In the genomic region with DNA sequence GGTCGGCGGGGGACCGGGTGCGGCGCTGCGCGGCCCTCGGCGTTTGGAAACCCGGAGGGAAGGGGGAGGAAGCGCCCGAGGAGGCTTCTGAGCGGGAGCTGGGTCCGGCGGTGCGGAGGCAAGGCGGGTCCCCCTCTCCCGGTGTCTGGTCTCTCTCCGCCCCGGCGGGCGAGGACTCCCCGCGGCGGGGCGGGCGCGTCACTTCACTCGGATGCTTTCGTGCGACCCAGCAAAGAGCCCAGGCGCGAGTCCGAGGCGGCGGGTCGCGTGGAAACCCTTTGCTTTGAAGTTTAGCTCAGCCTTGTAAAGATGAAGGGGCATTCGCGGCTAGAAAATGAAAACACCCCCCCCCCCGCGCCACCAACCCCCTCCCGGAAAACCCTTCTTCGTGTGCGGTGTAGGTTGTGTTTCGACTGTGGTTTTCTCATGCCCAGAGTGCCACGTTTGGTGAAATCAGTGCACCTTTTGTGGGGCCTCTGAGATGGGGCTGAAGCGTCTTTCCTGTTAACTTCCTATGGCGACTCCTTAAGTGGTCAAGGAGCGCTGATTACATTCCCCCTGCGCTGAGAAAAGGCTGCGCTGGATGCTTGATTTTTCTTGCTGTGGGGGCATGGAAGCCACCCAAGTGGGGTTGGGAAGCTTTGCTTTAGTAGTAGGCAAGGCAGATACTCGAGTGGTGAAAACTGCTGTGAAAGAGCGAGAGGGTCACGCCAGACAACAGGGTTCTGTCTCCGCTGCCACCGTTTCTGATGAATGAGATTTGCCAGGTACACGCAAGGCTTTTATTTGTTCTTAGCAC, we compare ENCODE assay signal across 8 cellular contexts. TPM values are rescaled to one million over a fixed set of nuclear protein-coding genes. Genes with fewer than 3 reads are reported as not detected.
DNase-seq lines count a peak whose midpoint lies in the region; ATAC-seq, FAIRE-seq and TF ChIP-seq lines count a peak whose summit lies in the region.

No MANE protein-coding gene starts in this region.

- peaks cover 17% of the 10 kb centered on the region for H3K4me1 Mint-ChIP-seq in dendritic cell treated with granulocyte-macrophage colony-stimulating factor and Interleukin-4, amounts not matched to agents 40 ng/mL and 50 ng/mL, for 4 days (ENCODE audit: low read depth)

- H3K4me1 ChIP-seq in SJSA1 (replicated peaks) (peaks cover 28% of the 10 kb centered on the region), left lung (peaks cover 12 to 24% of the 10 kb centered on the region in 2 donors)

- POLR2A ChIA-PET in GM10248 (lab: Yijun Ruan, JAX), result no interaction called here

- H3K9me3 ChIP-seq in SJSA1 (replicated peaks), result no peaks in the 10 kb centered on the region
- no peaks in the 10 kb centered on the region for H3K9me3 ChIP-seq in left lung

- intact Hi-C loops in dendritic cell treated with granulocyte-macrophage colony-stimulating factor and Interleukin-4, amounts not matched to agents 40 ng/mL and 50 ng/mL, for 4 days (cut with micrococcal nuclease), result no loop called here
- intact Hi-C loops in left lung (cut with DNase I), result no loop called here

- H3K36me3 ChIP-seq in SJSA1 (peaks cover 6% of the 10 kb centered on the region), left lung (no peaks in the 10 kb centered on the region)

- CTCF ChIA-PET in GM10248 (lab: Yijun Ruan, JAX), result no interaction called here

- H3K27me3 ChIP-seq in SJSA1 (replicated peaks) (no peaks in the 10 kb centered on the region), left lung (peaks cover 0 to 38% of the 10 kb centered on the region in 2 donors)

- peaks cover 43% of the 10 kb centered on the region for H3K27me3 Mint-ChIP-seq in dendritic cell treated with granulocyte-macrophage colony-stimulating factor and Interleukin-4, amounts not matched to agents 40 ng/mL and 50 ng/mL, for 4 days

- H3K4me3 Mint-ChIP-seq in dendritic cell treated with granulocyte-macrophage colony-stimulating factor and Interleukin-4, amounts not matched to agents 40 ng/mL and 50 ng/mL, for 4 days, result peak overlapping the region; percentile 85

- TF ChIP-seq CTCF in GM10248 (IDR thresholded peaks at IDR 0.05; ENCODE audit: control extremely low read depth, extremely low read depth, low read depth, missing control alignments) (no peak), left lung (IDR thresholded peaks at IDR 0.05) (no peak)

- H3K4me3 ChIP-seq in SJSA1 (peak overlapping the region; percentile 86), left lung (peak overlapping the region; percentile 64 to 91)

- ATAC-seq in HG02981 (IDR thresholded peaks at IDR 0.05; ENCODE audit: unreplicated experiment) (peak; percentile 12), left lung (peak; percentile 57)

- H3K9me3 Mint-ChIP-seq in dendritic cell treated with granulocyte-macrophage colony-stimulating factor and Interleukin-4, amounts not matched to agents 40 ng/mL and 50 ng/mL, for 4 days, result no peaks in the 10 kb centered on the region

- DNase-seq in GM10248 (ENCODE audit: extremely low spot score), result peak; percentile 6
- DNase-seq in SJSA1 (ENCODE audit: low read depth in 1 of 2, low spot score in 2 of 2), result peak; percentile 56 to 66
- DNase-seq in left lung, result no peak
- DNase-seq in stimulated activated CD8-positive, alpha-beta memory T cell treated with anti-CD3 and anti-CD28 coated beads, Interleukin-15, amount 100 ng/mL, for 48 hours (ENCODE audit: low read depth in 2 of 2), result peak; percentile 19 to 21
- DNase-seq in GM19239 (ENCODE audit: insufficient read length, low spot score), result no peak
- no peak for DNase-seq in central memory CD4-positive, alpha-beta T cell

- no peak for FAIRE-seq in GM19239 (lab: Jason Lieb, UNC)

- H3K27ac ChIP-seq in SJSA1, result peak overlapping the region; percentile 75
- peak overlapping the region; percentile 89 to 92 for H3K27ac ChIP-seq in left lung

- no peaks in the 10 kb centered on the region for H3K36me3 Mint-ChIP-seq in dendritic cell treated with granulocyte-macrophage colony-stimulating factor and Interleukin-4, amounts not matched to agents 40 ng/mL and 50 ng/mL, for 4 days (ENCODE audit: low read depth)

- peak overlapping the region; percentile 43 for H3K27ac Mint-ChIP-seq in dendritic cell treated with granulocyte-macrophage colony-stimulating factor and Interleukin-4, amounts not matched to agents 40 ng/mL and 50 ng/mL, for 4 days

RNA-seq across cellular contexts. Expression of a gene that starts 0.9 kb away (rescaled TPM):
- 79.9 and 90.7 TPM in 2 replicates for total RNA-seq in SJSA1 (2014; rRNA removed; shearing (Covaris generic))
- 10 to 100 TPM; 27.3 to 32.4 TPM for total RNA-seq in left lung

Comparison
In these comparisons a context has a peak if more than half of its experiments do, and no peak if none do; other contexts are left out.
1. DNase-seq: peak in GM10248 (single experiment), SJSA1 (2 of 2) and stimulated activated CD8-positive, alpha-beta memory T cell treated with anti-CD3 and anti-CD28 coated beads, Interleukin-15, amount 100 ng/mL, for 48 hours (2 of 2); none in left lung (0 of 2), GM19239 (single experiment) and central memory CD4-positive, alpha-beta T cell (single experiment).